10 cellular contexts compared by ENCODE assay signal in the genomic region with DNA sequence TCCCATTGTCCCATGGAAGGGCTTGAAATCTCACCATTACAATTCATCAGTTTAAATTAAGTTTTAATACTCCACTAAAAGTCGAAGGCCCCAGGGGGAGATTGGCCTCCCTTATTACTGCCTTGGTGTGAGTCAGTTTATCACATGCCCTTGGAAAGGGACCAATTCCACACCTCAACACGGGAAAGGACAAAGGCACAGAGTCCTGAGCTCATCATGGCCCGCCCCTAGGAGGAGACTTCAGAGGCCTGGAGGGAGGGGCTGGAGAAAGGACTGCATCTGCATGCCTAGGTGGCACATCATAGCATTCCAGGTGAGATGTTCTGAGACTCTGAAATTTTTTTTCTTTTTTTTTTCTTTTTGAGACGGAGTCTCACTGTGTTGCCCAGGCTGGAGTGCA. TPM values are rescaled to one million over a fixed set of nuclear protein-coding genes. Genes with fewer than 3 reads are reported as not detected.
DNase-seq lines count a peak whose midpoint lies in the region; ATAC-seq and TF ChIP-seq lines count a peak whose summit lies in the region.
"Had no signal": no experiment of that assay in that cellular context is flagged by ENCODE, and none has a peak within 500 bp of the region (broad histone marks: within the 10 kb centered on the region; RNA-seq: fewer than 3 reads in every experiment).

No MANE protein-coding gene starts in this region.

- no peak overlapping the region for H4K8ac ChIP-seq in trophoblast cell (ENCODE audit: low read depth, low read length)

- no peak overlapping the region for H2BK5ac ChIP-seq in trophoblast cell (ENCODE audit: low read depth, low read length, poor library complexity)

- H2AK5ac ChIP-seq in trophoblast cell (ENCODE audit: low read length): no peak overlapping the region

- no peaks in the 10 kb centered on the region for H3K36me3 ChIP-seq in colonic mucosa
- H3K36me3 ChIP-seq in trophoblast cell (ENCODE audit: control insufficient read depth in 1 of 2, insufficient read depth in 2 of 2, low read length in 2 of 2): no peaks in the 10 kb centered on the region
- H3K36me3 ChIP-seq: right lobe of liver had no signal

- H3K79me2 ChIP-seq in trophoblast cell (ENCODE audit: control insufficient read depth, insufficient read depth, low read length, poor library complexity): no peaks in the 10 kb centered on the region

- H3K27me3 ChIP-seq in colonic mucosa (no peaks in the 10 kb centered on the region), trophoblast cell (ENCODE audit: insufficient read depth, low read length) (peaks cover 3% of the 10 kb centered on the region)
- H3K27me3 ChIP-seq: right lobe of liver had no signal

- H3K4me1 ChIP-seq in colonic mucosa (peaks cover 7% of the 10 kb centered on the region), trophoblast cell (ENCODE audit: control insufficient read depth in 1 of 2, insufficient read depth in 2 of 2, low read length in 2 of 2) (peaks cover 0 to 5% of the 10 kb centered on the region in 2 experiments)

- H2AFZ ChIP-seq in trophoblast cell (ENCODE audit: insufficient read depth, low read length, poor library complexity): no peak overlapping the region

- no peak overlapping the region for H3K18ac ChIP-seq in trophoblast cell (ENCODE audit: low read length)

- H3K9me3 ChIP-seq in colonic mucosa: no peaks in the 10 kb centered on the region
- H3K9me3 ChIP-seq in trophoblast cell (ENCODE audit: insufficient read depth, low read depth, low read length): no peaks in the 10 kb centered on the region
- H3K9me3 ChIP-seq: right lobe of liver had no signal

- DNase-seq in DMS 273 (lab: John Stamatoyannopoulos, UW; ENCODE audit: unreplicated experiment) (peak; percentile 7), DMS 273 treated with DMSO at 0.1 percent for 48 hours (lab: John Stamatoyannopoulos, UW) (no peak), M059J (ENCODE audit: low read depth) (peak; percentile 67), colonic mucosa (peak; percentile 92), trophoblast cell (peak; percentile 91 to 94), amygdala (lab: John Stamatoyannopoulos, UW) (no peak)
- DNase-seq: NCI-H510A, right lobe of liver had no signal

- H4K91ac ChIP-seq in trophoblast cell (ENCODE audit: low read depth, low read length): no peak overlapping the region

- no peak overlapping the region for H3K9ac ChIP-seq in colonic mucosa (ENCODE audit: low read depth in 2 of 2, low read length in 2 of 2)
- H3K9ac ChIP-seq in trophoblast cell (ENCODE audit: low read length): no peak overlapping the region

- no peak overlapping the region for H3K23ac ChIP-seq in trophoblast cell (ENCODE audit: low read length)

- ATAC-seq in GM21367 (IDR thresholded peaks at IDR 0.05; ENCODE audit: unreplicated experiment): no peak
- ATAC-seq in HG02840 (IDR thresholded peaks at IDR 0.05; ENCODE audit: low FRiP score, unreplicated experiment): no peak

- WGBS in trophoblast cell (ENCODE audit: extremely low coverage, insufficient coverage, insufficient read length): no CpG with 5 or more reads among the region's 4 CpGs

- no peak overlapping the region for H3K4me2 ChIP-seq in trophoblast cell (ENCODE audit: low read length)

- H2BK12ac ChIP-seq in trophoblast cell (ENCODE audit: low read length): no peak overlapping the region

- H3K4me3 ChIP-seq in colonic mucosa: no peak overlapping the region
- H3K4me3 ChIP-seq in trophoblast cell (ENCODE audit: low read depth, low read length): no peak overlapping the region
- H3K4me3 ChIP-seq: right lobe of liver had no signal

- no peak overlapping the region for H3K4ac ChIP-seq in trophoblast cell (ENCODE audit: low read depth, low read length)

- peak overlapping the region; percentile 52 for H3K27ac ChIP-seq in colonic mucosa
- no peak overlapping the region for H3K27ac ChIP-seq in trophoblast cell (ENCODE audit: low read depth, low read length)
- H3K27ac ChIP-seq: right lobe of liver had no signal

- H3K79me1 ChIP-seq in trophoblast cell (ENCODE audit: low read length): no peaks in the 10 kb centered on the region

- intact Hi-C loops in colonic mucosa (cut with DNase I): loop anchor here (10.0 kb wide), 1 partner anchor 49 kb away; the partner anchor contains the start of gene SMIM20

- no peak overlapping the region for H3K14ac ChIP-seq in trophoblast cell (ENCODE audit: low read length)

- H4K12ac ChIP-seq in trophoblast cell (ENCODE audit: low read depth, low read length): no peak overlapping the region

- no peak overlapping the region for H2BK120ac ChIP-seq in trophoblast cell (ENCODE audit: insufficient read depth, low read length, poor library complexity)

- no peak for TF ChIP-seq CTCF in colonic mucosa (IDR thresholded peaks at IDR 0.05)

RNA-seq across cellular contexts. Expression of gene SEL1L3, which starts 2.8 kb away (rescaled TPM):
- total RNA-seq in M059J (2014; rRNA removed; shearing (Covaris generic)): 7.1 and 9.1 TPM in 2 replicates
- 10 to 100 TPM; 88.4 to 96.2 TPM for total RNA-seq in colonic mucosa
- 18.8 and 19.1 TPM in 2 replicates for polyA plus RNA-seq in trophoblast cell (2013)

RNA-seq across cellular contexts. Expression of gene SMIM20, which starts 48.4 kb away (rescaled TPM):
- 50.7 and 54.1 TPM in 2 replicates for total RNA-seq in M059J (2014; rRNA removed; shearing (Covaris generic))
- total RNA-seq in colonic mucosa: 10 to 100 TPM; 36.5 to 37.4 TPM
- polyA plus RNA-seq in trophoblast cell (2013): 18.9 and 19.4 TPM in 2 replicates

Comparison
In these comparisons a context has a peak if more than half of its experiments do, and no peak if none do; other contexts are left out.
1. DNase-seq: peak in DMS 273 (single experiment), M059J (single experiment), colonic mucosa (single experiment) and trophoblast cell (2 of 2); none in DMS 273 treated with DMSO at 0.1 percent for 48 hours (single experiment) and amygdala (0 of 56).